In genomic region chr21:37000381-37000780, GRCh38 we compare ENCODE assay signal across 17 cellular contexts. TPM values are rescaled to one million over a fixed set of nuclear protein-coding genes. Genes with fewer than 3 reads are reported as not detected.
DNase-seq lines count a peak whose midpoint lies in the region; TF ChIP-seq lines count a peak whose summit lies in the region.
"Had no signal": no experiment of that assay in that cellular context is flagged by ENCODE, and none has a peak within 500 bp of the region (broad histone marks: within the 10 kb centered on the region; RNA-seq: fewer than 3 reads in every experiment).

No MANE protein-coding gene starts in this region.

- no peak overlapping the region for H3K4me3 Mint-ChIP-seq in CD14-positive monocyte
- H3K4me3 Mint-ChIP-seq: activated CD4-positive, alpha-beta memory T cell treated with anti-CD3 and anti-CD28 coated beads, Interleukin-2, amount 10 ng/mL, durations not matched to agents 7 days and 5 days had no signal

- no peaks in the 10 kb centered on the region for H3K36me3 Mint-ChIP-seq in CD14-positive monocyte

- peaks cover 0 to 6% (median 4%) of the 10 kb centered on the region in 7 donors for H3K9me3 Mint-ChIP-seq in CD14-positive monocyte
- H3K9me3 Mint-ChIP-seq: activated CD4-positive, alpha-beta memory T cell treated with anti-CD3 and anti-CD28 coated beads, Interleukin-2, amount 10 ng/mL, durations not matched to agents 7 days and 5 days had no signal

- peaks cover 8 to 32% (median 12%) of the 10 kb centered on the region in 3 donors for H3K27me3 Mint-ChIP-seq in CD14-positive monocyte (ENCODE audit: low read depth in 3 of 3)

- DNase-seq in ELR (ENCODE audit: low read depth) (peak; percentile 37), Kasumi-1 (lab: John Stamatoyannopoulos, UW) (peak; percentile 5 to 28), SW480 (ENCODE audit: low spot score) (peak; percentile 27), fibroblast of pulmonary artery (ENCODE audit: low read depth) (no peak), activated gamma-delta T cell (lab: John Stamatoyannopoulos, UW) (no peak), CD14-positive monocyte (ENCODE audit: low spot score) (no peak)
- no peak for DNase-seq in activated CD4-positive, alpha-beta T cell treated with anti-CD3 and anti-CD28 coated beads, Interleukin-2, amount 50 U/mL, for 48 hours
- DNase-seq: activated CD4-positive, alpha-beta memory T cell treated with anti-CD3 and anti-CD28 coated beads, Interleukin-2, amount 10 ng/mL, durations not matched to agents 7 days and 5 days; activated T-cell treated with anti-CD3 and anti-CD28 coated beads, Interleukin-2, amount 50 U/mL, for 48 hours; erythroblast; heart left ventricle; midbrain; NCI-H1105; stimulated activated CD4-positive, alpha-beta T cell treated with anti-CD3 and anti-CD28 coated beads, Interleukin-2, amount 100 ng/mL, for 48 hours; stimulated activated CD8-positive, alpha-beta memory T cell treated with anti-CD3 and anti-CD28 coated beads, Interleukin-4, amount 100 ng/mL, for 48 hours had no signal

- intact Hi-C loops in CD14-positive monocyte (cut with micrococcal nuclease): no loop called here

- H3K4me3 ChIP-seq in fibroblast of pulmonary artery (replicated peaks; ENCODE audit: low read depth, low read length): no peak overlapping the region
- H3K4me3 ChIP-seq: adrenal gland, heart left ventricle, thoracic aorta had no signal

- TF ChIP-seq CTCF in fibroblast of pulmonary artery (IDR thresholded peaks at IDR 0.05; ENCODE audit: low read length, missing control alignments) (peak; percentile 7), CD14-positive monocyte (IDR thresholded peaks at IDR 0.05) (no peak)

- H3K4me1 Mint-ChIP-seq in CD14-positive monocyte: peaks cover 9% of the 10 kb centered on the region

- H3K27ac Mint-ChIP-seq in CD14-positive monocyte: no peak overlapping the region
- H3K27ac Mint-ChIP-seq: activated CD4-positive, alpha-beta memory T cell treated with anti-CD3 and anti-CD28 coated beads, Interleukin-2, amount 10 ng/mL, durations not matched to agents 7 days and 5 days had no signal

RNA-seq across cellular contexts. Expression of gene RIPPLY3, which starts 6.1 kb away (rescaled TPM):
- not detected for polyA plus RNA-seq in CD14-positive monocyte
- polyA plus RNA-seq: heart left ventricle had no signal

RNA-seq across cellular contexts. Expression of gene HLCS, which starts 33.9 kb away (rescaled TPM):
- polyA plus RNA-seq in CD14-positive monocyte: 1 to 10 TPM; 2.2 to 3.1 TPM

Comparison
In these comparisons a context has a peak if more than half of its experiments do, and no peak if none do; other contexts are left out.
1. DNase-seq: peak in ELR (single experiment), Kasumi-1 (2 of 2) and SW480 (single experiment); none in fibroblast of pulmonary artery (single experiment), activated gamma-delta T cell (single experiment), CD14-positive monocyte (single experiment) and activated CD4-positive, alpha-beta T cell treated with anti-CD3 and anti-CD28 coated beads, Interleukin-2, amount 50 U/mL, for 48 hours (0 of 2).